ENCODE assay signal across 19 cellular contexts in genomic region chr17:307295-307691, GRCh38. TPM values are rescaled to one million over a fixed set of nuclear protein-coding genes. Genes with fewer than 3 reads are reported as not detected.
DNase-seq lines count a peak whose midpoint lies in the region; ATAC-seq, FAIRE-seq and TF ChIP-seq lines count a peak whose summit lies in the region.
"Had no signal": no experiment of that assay in that cellular context is flagged by ENCODE, and none has a peak within 500 bp of the region (broad histone marks: within the 10 kb centered on the region; RNA-seq: fewer than 3 reads in every experiment).

No MANE protein-coding gene starts in this region.

- intact Hi-C loops in body of pancreas (cut with DNase I) (no loop called here), HepG2 (cut with micrococcal nuclease; ENCODE audit: unreplicated experiment) (no loop called here)
- intact Hi-C loops in CD4-positive, alpha-beta T cell (cut with DNase I, micrococcal nuclease) = no loop called here

- H3K4me2 ChIP-seq in BLaER1 treated with 17β-estradiol and CSF1 and Interleukin-3, amounts not matched to agents 10 nM and 100 nM = peak overlapping the region in 6 of 11 experiments; percentile 3 to 82 (median 60); a peak in 7 of 22 replicates
- no peak overlapping the region for H3K4me2 ChIP-seq in HepG2 (ENCODE audit: low read depth, low read length)

- H3K9me3 Mint-ChIP-seq in CD4-positive, alpha-beta T cell = no peaks in the 10 kb centered on the region
- H3K9me3 Mint-ChIP-seq in activated naive CD8-positive, alpha-beta T cell treated with anti-CD3 and anti-CD28 coated beads for 36 hours = no peaks in the 10 kb centered on the region
- H3K9me3 Mint-ChIP-seq: CD4-positive, CD25-positive, alpha-beta regulatory T cell; H9 had no signal

- peaks cover 0 to 30% (median 0%) of the 10 kb centered on the region in 11 experiments; a peak in 6 of 22 replicates for H3K27me3 ChIP-seq in BLaER1 treated with 17β-estradiol and CSF1 and Interleukin-3, amounts not matched to agents 10 nM and 100 nM
- H3K27me3 ChIP-seq in body of pancreas (no peaks in the 10 kb centered on the region), HepG2 (ENCODE audit: control insufficient read depth in 1 of 2, insufficient read depth in 2 of 2, low read length in 2 of 2) (no peaks in the 10 kb centered on the region), rectal smooth muscle tissue (ENCODE audit: control insufficient read depth, insufficient read depth, low read length) (no peaks in the 10 kb centered on the region)
- no peaks in the 10 kb centered on the region for H3K27me3 ChIP-seq in CD4-positive, alpha-beta T cell (ENCODE audit: control insufficient read depth, insufficient read depth, low read length)
- H3K27me3 ChIP-seq: SJSA1 had no signal

- no TSS peak for BruUV-seq in HepG2 (replicated peaks; lab: Mats Ljungman, UMichigan)

- POLR2A ChIA-PET in HepG2 (lab: Yijun Ruan, JAX) = no interaction called here
- POLR2A ChIA-PET in CD4-positive, alpha-beta T cell (lab: Charles Lee) = no interaction called here

- no peaks in the 10 kb centered on the region for H3K36me3 ChIP-seq in BLaER1 treated with 17β-estradiol and CSF1 and Interleukin-3, amounts not matched to agents 10 nM and 100 nM
- H3K36me3 ChIP-seq in body of pancreas (replicated peaks in 1 of 2; ENCODE audit: insufficient read depth in 1 of 2, low read depth in 2 of 2) (peaks cover 0 to under 1% of the 10 kb centered on the region in 2 donors), HepG2 (replicated peaks in 1 of 2; ENCODE audit: control insufficient read depth in 1 of 2, insufficient read depth in 2 of 2, low read length in 2 of 2) (peaks cover 0 to 10% of the 10 kb centered on the region in 2 experiments; a peak in 2 of 5 replicates), rectal smooth muscle tissue (ENCODE audit: control insufficient read depth, insufficient read depth, low read length) (no peaks in the 10 kb centered on the region)
- H3K36me3 ChIP-seq: SJSA1 had no signal

- ATAC-seq in body of pancreas (no peak), HepG2 (no peak)
- ATAC-seq in stimulated activated naive CD8-positive, alpha-beta T cell treated with anti-CD3 and anti-CD28 coated beads, Interleukin-15, Interleukin-2, amounts not matched to agents 100 U/mL and 50 U/mL, for 24 hours = no peak
- ATAC-seq in CD4-positive, alpha-beta T cell (ENCODE audit: poor library complexity) = no peak

- no peaks in the 10 kb centered on the region for H3K9me3 ChIP-seq in BLaER1 treated with 17β-estradiol and CSF1 and Interleukin-3, amounts not matched to agents 10 nM and 100 nM (replicated peaks in 1 of 11)
- no peaks in the 10 kb centered on the region for H3K9me3 ChIP-seq in body of pancreas
- no peaks in the 10 kb centered on the region for H3K9me3 ChIP-seq in HepG2 (ENCODE audit: low read length)
- H3K9me3 ChIP-seq in CD4-positive, alpha-beta T cell (ENCODE audit: control insufficient read depth, low read length) = no peaks in the 10 kb centered on the region
- H3K9me3 ChIP-seq: SJSA1 had no signal

- DNase-seq in body of pancreas (peak in 2 of 4 donors; percentile 0 to 10), HepG2 (ENCODE audit: low spot score) (no peak)
- no peak for DNase-seq in activated CD4-positive, alpha-beta T cell treated with anti-CD3 and anti-CD28 coated beads for 48 hours
- no peak for DNase-seq in stimulated activated naive CD8-positive, alpha-beta T cell treated with anti-CD3 and anti-CD28 coated beads, Interleukin-15, Interleukin-2, amounts not matched to agents 100 U/mL and 50 U/mL, for 24 hours
- DNase-seq in CD4-positive, alpha-beta T cell = no peak
- DNase-seq in activated naive CD8-positive, alpha-beta T cell treated with anti-CD3 and anti-CD28 coated beads for 36 hours = no peak
- DNase-seq: CD4-positive, CD25-positive, alpha-beta regulatory T cell; DMS53; H9; NCI-H187; NCI-H2171; NCI-H446 treated with DMSO at 0.1 percent for 48 hours; NCI-H774; RPMI8226 had no signal

- H4K20me1 ChIP-seq in BLaER1 treated with 17β-estradiol and CSF1 and Interleukin-3, amounts not matched to agents 10 nM and 100 nM = peaks cover 0 to 46% (median 8%) of the 10 kb centered on the region in 11 experiments; a peak in 11 of 22 replicates
- H4K20me1 ChIP-seq in HepG2 (ENCODE audit: insufficient read depth, low read length) = peaks cover 4% of the 10 kb centered on the region

- no peak for FAIRE-seq in HepG2 (lab: Jason Lieb, UNC)
- FAIRE-seq: HTR-8/SVneo had no signal

- no peak overlapping the region for H3K9ac ChIP-seq in BLaER1 treated with 17β-estradiol and CSF1 and Interleukin-3, amounts not matched to agents 10 nM and 100 nM
- H3K9ac ChIP-seq in HepG2 (ENCODE audit: insufficient read depth, low read depth, low read length) (no peak overlapping the region), rectal smooth muscle tissue (ENCODE audit: low read length) (no peak overlapping the region)

- TF ChIP-seq POLR2A in body of pancreas (IDR thresholded peaks at IDR 0.05) (no peak), HepG2 (IDR thresholded peaks at IDR 0.05; ENCODE audit: insufficient read depth in 1 of 2, low read depth in 2 of 2, low read length in 2 of 2) (no peak)

- no peak overlapping the region for H2AFZ ChIP-seq in HepG2 (ENCODE audit: low read length)

- CTCF ChIA-PET in HepG2 (lab: Yijun Ruan, JAX; ENCODE audit: low intra/inter-chr PET ratio, low total read pairs) = interaction anchor here (3.3 kb wide), 1 partner anchor 143 kb away, joined by 69 read pairs; no protein-coding TSS in a partner anchor
- CTCF ChIA-PET in CD4-positive, alpha-beta T cell (lab: Charles Lee) = no interaction called here

- no peak overlapping the region for H3K4me3 ChIP-seq in BLaER1 treated with 17β-estradiol and CSF1 and Interleukin-3, amounts not matched to agents 10 nM and 100 nM
- H3K4me3 ChIP-seq in body of pancreas = no peak overlapping the region
- H3K4me3 ChIP-seq in HepG2 (replicated peaks in 1 of 3; ENCODE audit: insufficient read depth in 1 of 3, low read depth in 2 of 3, low read length in 3 of 3) = no peak overlapping the region
- no peak overlapping the region for H3K4me3 ChIP-seq in rectal smooth muscle tissue (ENCODE audit: low read length)
- H3K4me3 ChIP-seq: SJSA1 had no signal

- 81 to 87% methylated on average over 7 to 13 of the region's 16 CpGs for WGBS in body of pancreas, 2 donors
- 95% methylated on average over 15 of the region's 16 CpGs for WGBS in HepG2 (ENCODE audit: low lambda C conversion rate)

- no peaks in the 10 kb centered on the region for H3K79me2 ChIP-seq in HepG2 (ENCODE audit: insufficient read depth, low read length)

- H3K4me3 Mint-ChIP-seq in CD4-positive, alpha-beta T cell = no peak overlapping the region
- H3K4me3 Mint-ChIP-seq in activated naive CD8-positive, alpha-beta T cell treated with anti-CD3 and anti-CD28 coated beads for 36 hours = no peak overlapping the region
- H3K4me3 Mint-ChIP-seq: CD4-positive, CD25-positive, alpha-beta regulatory T cell; H9 had no signal

- TF ChIP-seq RAD21 in HepG2 (CRISPR knock-in tag; IDR thresholded peaks at IDR 0.05) = no peak

- in situ Hi-C loops in HepG2 (cut with HindIII; ENCODE audit: extremely low pct_ligation_motif_present, low pct_unique_long_range_greater_than_20kb) = no loop called here

- no peak overlapping the region for H3K27ac ChIP-seq in BLaER1 treated with 17β-estradiol and CSF1 and Interleukin-3, amounts not matched to agents 10 nM and 100 nM
- H3K27ac ChIP-seq in body of pancreas = peak overlapping the region in 3 of 4 donors; percentile 14 to 42 (median 21)
- H3K27ac ChIP-seq in HepG2 (ENCODE audit: extremely low read length, insufficient read depth, low read length) = no peak overlapping the region
- peak overlapping the region; percentile 14 for H3K27ac ChIP-seq in rectal smooth muscle tissue (ENCODE audit: low read depth, low read length)
- H3K27ac ChIP-seq in CD4-positive, alpha-beta T cell (ENCODE audit: low read depth, low read length) = no peak overlapping the region
- H3K27ac ChIP-seq: HL-60, SJSA1 had no signal

- no peak for TF ChIP-seq CTCF in body of pancreas (IDR thresholded peaks at IDR 0.05)
- TF ChIP-seq CTCF in HepG2 (CRISPR knock-in tag; IDR thresholded peaks at IDR 0.05) = no peak
- TF ChIP-seq CTCF in CD4-positive, alpha-beta T cell (IDR thresholded peaks at IDR 0.05) = no peak

- no peak for TF ChIP-seq EP300 in HepG2 (IDR thresholded peaks at IDR 0.05; ENCODE audit: low read depth in 2 of 2, low read length in 2 of 2)
- TF ChIP-seq EP300 in HepG2 (CRISPR knock-in tag; IDR thresholded peaks at IDR 0.05; ENCODE audit: borderline replicate concordance) = no peak

- H3K27ac Mint-ChIP-seq in CD4-positive, alpha-beta T cell = no peak overlapping the region
- no peak overlapping the region for H3K27ac Mint-ChIP-seq in activated naive CD8-positive, alpha-beta T cell treated with anti-CD3 and anti-CD28 coated beads for 36 hours

- no peaks in the 10 kb centered on the region for H3K4me1 Mint-ChIP-seq in CD4-positive, alpha-beta T cell (ENCODE audit: low read depth)
- H3K4me1 Mint-ChIP-seq in activated naive CD8-positive, alpha-beta T cell treated with anti-CD3 and anti-CD28 coated beads for 36 hours = no peaks in the 10 kb centered on the region
- H3K4me1 Mint-ChIP-seq: CD4-positive, CD25-positive, alpha-beta regulatory T cell had no signal

- H3K27me3 Mint-ChIP-seq in CD4-positive, alpha-beta T cell = peaks cover 6% of the 10 kb centered on the region
- H3K27me3 Mint-ChIP-seq in activated naive CD8-positive, alpha-beta T cell treated with anti-CD3 and anti-CD28 coated beads for 36 hours = no peaks in the 10 kb centered on the region

- no peaks in the 10 kb centered on the region for H3K36me3 Mint-ChIP-seq in CD4-positive, alpha-beta T cell (ENCODE audit: low read depth)
- H3K36me3 Mint-ChIP-seq in activated naive CD8-positive, alpha-beta T cell treated with anti-CD3 and anti-CD28 coated beads for 36 hours = no peaks in the 10 kb centered on the region
- H3K36me3 Mint-ChIP-seq: CD4-positive, CD25-positive, alpha-beta regulatory T cell had no signal

- peaks cover 28 to 78% (median 53%) of the 10 kb centered on the region in 10 experiments for H3K4me1 ChIP-seq in BLaER1 treated with 17β-estradiol and CSF1 and Interleukin-3, amounts not matched to agents 10 nM and 100 nM
- H3K4me1 ChIP-seq in body of pancreas = peaks cover 36% of the 10 kb centered on the region
- H3K4me1 ChIP-seq in HepG2 (ENCODE audit: insufficient read depth, low read length) = no peaks in the 10 kb centered on the region
- H3K4me1 ChIP-seq in rectal smooth muscle tissue (ENCODE audit: control insufficient read depth, insufficient read depth, low read length) = peaks cover 4% of the 10 kb centered on the region
- H3K4me1 ChIP-seq: SJSA1 had no signal

RNA-seq across cellular contexts. Expression of gene RPH3AL, which starts 45.3 kb away (rescaled TPM):
- 10 to 100 TPM; 77.1 to 89.5 TPM for total RNA-seq in body of pancreas
- 6.7 and 7.8 TPM in 2 replicates for total RNA-seq in HepG2 (2016; rRNA removed; fragmentation: Illumina TruSeq; extraction: Trizol)
- total RNA-seq in HepG2 (2016; cell fraction: cytosol; rRNA removed; fragmentation: Illumina TruSeq; extraction: Trizol; ENCODE audit: low read depth) = 10.8 and 13.9 TPM in 2 replicates
- 8.0 and 8.6 TPM in 2 replicates for total RNA-seq in HepG2 (2016; cell fraction: insoluble cytoplasmic fraction; rRNA removed; fragmentation: Illumina TruSeq; extraction: Trizol)
- 12.1 and 13.4 TPM in 2 replicates for total RNA-seq in HepG2 (2016; cell fraction: membrane; rRNA removed; fragmentation: Illumina TruSeq; extraction: Trizol)
- 6.4 and 8.4 TPM in 2 replicates for total RNA-seq in HepG2 (2016; cell fraction: nucleus; rRNA removed; fragmentation: Illumina TruSeq; extraction: Trizol)
- 16.4 and 20.7 TPM in 2 replicates for polyA plus RNA-seq in HepG2 (2011; rRNA removed)
- polyA plus RNA-seq in HepG2 (2011; cell fraction: cytosol; rRNA removed) = 14.3 and 17.0 TPM in 2 replicates
- 21.3 and 26.7 TPM in 2 replicates for polyA plus RNA-seq in HepG2 (2011; cell fraction: nucleus; rRNA removed)
- polyA plus RNA-seq in HepG2 (2012) = 11.7 and 14.0 TPM in 2 replicates
- polyA plus RNA-seq in HepG2 (2016; cell fraction: cytosol; fragmentation: Illumina TruSeq; extraction: Trizol; ENCODE audit: low read depth) = 4.1 and 4.3 TPM in 2 replicates
- 6.7 and 7.3 TPM in 2 replicates for polyA plus RNA-seq in HepG2 (2016; cell fraction: insoluble cytoplasmic fraction; fragmentation: Illumina TruSeq; extraction: Trizol; ENCODE audit: low read depth)
- 9.3 and 12.3 TPM in 2 replicates for polyA plus RNA-seq in HepG2 (2016; cell fraction: membrane; fragmentation: Illumina TruSeq; extraction: Trizol; ENCODE audit: low read depth)
- 8.0 and 9.6 TPM in 2 replicates for polyA plus RNA-seq in HepG2 (2016; cell fraction: nucleus; fragmentation: Illumina TruSeq; extraction: Trizol; ENCODE audit: insufficient read depth, low read depth)
- 4.7 and 30.0 TPM in 2 replicates for polyA minus RNA-seq in HepG2 (2011; rRNA and poly(A)+ RNA removed; ENCODE audit: low replicate concordance)
- polyA minus RNA-seq in HepG2 (2011; cell fraction: cytosol; rRNA and poly(A)+ RNA removed) = 12.5 TPM in 2 replicates
- 29.4 and 31.1 TPM in 2 replicates for polyA minus RNA-seq in HepG2 (2011; cell fraction: nucleus; rRNA and poly(A)+ RNA removed)
- 1 to 10 TPM; 2.4 to 2.8 TPM for total RNA-seq in CD4-positive, alpha-beta T cell
- 1 to 10 TPM in 1 of 2 experiments, under 1 TPM in 1; 0.64 to 1.2 TPM for total RNA-seq in activated naive CD8-positive, alpha-beta T cell treated with anti-CD3 and anti-CD28 coated beads for 36 hours

Comparison
In these comparisons a context has a peak if more than half of its experiments do, and no peak if none do; other contexts are left out.
1. H3K27ac ChIP-seq: peak in body of pancreas (3 of 4) and rectal smooth muscle tissue (single experiment); none in BLaER1 treated with 17β-estradiol and CSF1 and Interleukin-3, amounts not matched to agents 10 nM and 100 nM (0 of 11), HepG2 (single experiment) and CD4-positive, alpha-beta T cell (single experiment).